1 cellular context compared by ENCODE assay signal in genomic region chr10:14665865-14666857, GRCh38.
TF ChIP-seq lines count a peak whose summit lies in the region.

No MANE protein-coding gene starts in this region.

TF ChIP-seq in GM12878, 131 proteins besides CTCF, POLR2A, EP300 and RAD21 (continued from another document):
- TF ChIP-seq ZBTB33 (IDR thresholded peaks at IDR 0.05) (peak; percentile 88; the same call in 1 of the 2 replicates), SMARCA5 (IDR thresholded peaks at IDR 0.05) (no peak), PAX8 (IDR thresholded peaks at IDR 0.05) (no peak), REST (IDR thresholded peaks at IDR 0.05; ENCODE audit: low read depth, low read length) (peak; percentile 66; the same call in 1 of the 2 replicates), ZNF622 (IDR thresholded peaks at IDR 0.05) (no peak), ZNF217 (IDR thresholded peaks at IDR 0.05) (no peak), TBL1XR1 (IDR thresholded peaks at IDR 0.05; ENCODE audit: low read depth, low read length) (no peak)
